8 cellular contexts compared by ENCODE assay signal in the genomic region with DNA sequence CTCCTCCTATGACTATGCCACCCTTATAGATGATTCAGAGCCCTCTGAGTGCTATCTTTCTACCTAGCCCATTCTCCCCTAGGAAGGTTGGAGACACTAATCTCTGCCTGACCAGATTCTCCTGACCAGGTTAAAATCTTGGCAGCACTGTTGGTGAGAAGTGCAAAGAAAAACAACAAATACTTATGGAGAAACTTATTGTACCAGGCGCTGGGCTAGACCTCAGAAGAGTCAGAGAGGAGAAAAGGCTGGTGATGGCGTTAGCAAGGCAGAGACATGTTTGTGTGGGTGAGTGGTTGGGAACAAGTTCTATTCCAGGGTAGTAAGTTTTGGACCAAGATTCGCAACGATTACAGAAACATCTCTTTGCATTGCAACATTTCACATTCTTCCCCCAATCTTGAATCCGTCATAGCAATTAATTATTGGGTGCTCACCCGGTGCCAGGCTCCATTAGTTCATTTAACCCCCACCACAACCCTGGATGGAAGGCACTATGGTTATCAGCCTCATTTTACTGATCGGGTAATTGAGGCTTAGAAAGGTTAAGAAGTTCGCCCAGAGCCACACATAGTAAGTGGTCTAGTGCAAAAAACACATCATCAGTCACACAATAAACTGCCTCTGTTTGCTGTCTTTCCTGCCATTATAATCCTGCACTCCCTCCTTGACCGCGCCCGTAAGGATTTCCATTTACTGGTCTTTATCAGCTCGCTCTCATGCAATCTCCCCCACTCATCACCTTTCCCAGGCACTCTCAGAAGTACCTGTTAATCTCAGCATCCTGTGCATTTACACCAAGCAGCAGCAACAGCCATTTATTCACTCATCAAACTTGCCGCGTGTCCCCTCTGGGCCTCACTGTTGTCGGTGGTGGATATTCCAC. TPM values are rescaled to one million over a fixed set of nuclear protein-coding genes. Genes with fewer than 3 reads are reported as not detected.
DNase-seq lines count a peak whose midpoint lies in the region; TF ChIP-seq lines count a peak whose summit lies in the region.

No MANE protein-coding gene starts in this region.

- H3F3A ChIP-seq in neural cell (ENCODE audit: insufficient read depth, low read length, poor library complexity, severe bottlenecking) = no peaks in the 10 kb centered on the region

- H3K27ac ChIP-seq in KOPT-K1 (ENCODE audit: low read depth, low read length, poor library complexity, severe bottlenecking) = peak overlapping the region; percentile 76
- H3K27ac ChIP-seq in breast epithelium = peak overlapping the region; percentile 84 to 94
- peak overlapping the region; percentile 60 for H3K27ac ChIP-seq in neural cell (ENCODE audit: low read length)

- H3K79me2 ChIP-seq in neural cell (replicated peaks; ENCODE audit: insufficient read depth, low read length) = peaks cover 37% of the 10 kb centered on the region

- H3K4me1 ChIP-seq in BE2C (peaks cover 8% of the 10 kb centered on the region; the same call in 1 of the 2 replicates), breast epithelium (no peaks in the 10 kb centered on the region)

- H3K27me3 ChIP-seq in BE2C (no peaks in the 10 kb centered on the region), breast epithelium (no peaks in the 10 kb centered on the region), neural cell (ENCODE audit: insufficient read depth, low read depth, low read length) (no peaks in the 10 kb centered on the region)

- H3K36me3 ChIP-seq in BE2C (peaks cover 25% of the 10 kb centered on the region), KOPT-K1 (ENCODE audit: insufficient read depth, low read length) (peaks cover 25% of the 10 kb centered on the region), breast epithelium (no peaks in the 10 kb centered on the region), neural cell (ENCODE audit: insufficient read depth, low read length) (no peaks in the 10 kb centered on the region)

- peak overlapping the region; percentile 9 for H3K4me2 ChIP-seq in neural cell (ENCODE audit: low read length)

- peak overlapping the region; percentile 35 for H3K9ac ChIP-seq in neural cell (ENCODE audit: low read length)

- no peak for DNase-seq in BE2C
- DNase-seq in breast epithelium (ENCODE audit: low spot score in 2 of 2) = no peak
- no peak for DNase-seq in NCI-H774 (lab: John Stamatoyannopoulos, UW)
- no peak for DNase-seq in inferior parietal cortex (ENCODE audit: extremely low spot score)
- no peak for DNase-seq in effector CD4-positive, alpha-beta T cell
- DNase-seq in dermis blood vessel endothelial cell = no peak

- TF ChIP-seq CTCF in BE2C (IDR thresholded peaks at IDR 0.05; ENCODE audit: low read depth, low read length) (no peak), breast epithelium (IDR thresholded peaks at IDR 0.05) (no peak), neural cell (IDR thresholded peaks at IDR 0.05; ENCODE audit: poor library complexity, severe bottlenecking) (no peak)

- H2AFZ ChIP-seq in neural cell (ENCODE audit: low read depth, low read length) = peak overlapping the region; percentile 61

- H4K20me1 ChIP-seq in neural cell (ENCODE audit: insufficient read depth) = no peaks in the 10 kb centered on the region

- no peaks in the 10 kb centered on the region for H3K9me2 ChIP-seq in neural cell (ENCODE audit: insufficient read depth, low read length)

- no peak for TF ChIP-seq RAD21 in neural cell (conservative IDR thresholded peaks at IDR 0.05)

- H3K4me3 ChIP-seq in BE2C (ENCODE audit: low read depth, low read length) (peak overlapping the region; percentile 15; the same call in 1 of the 2 replicates), breast epithelium (peak overlapping the region; percentile 83 to 98 (median 89)), neural cell (ENCODE audit: low read length) (peak overlapping the region; percentile 32)

- intact Hi-C loops in breast epithelium (cut with DNase I; ENCODE audit: low total_unique reads) = no loop called here

- no peak for TF ChIP-seq POLR2A in breast epithelium (IDR thresholded peaks at IDR 0.05)

- H3K9me3 ChIP-seq in BE2C (no peaks in the 10 kb centered on the region), KOPT-K1 (ENCODE audit: insufficient read depth, low read length, poor library complexity, severe bottlenecking) (no peaks in the 10 kb centered on the region), breast epithelium (no peaks in the 10 kb centered on the region), neural cell (ENCODE audit: low read length) (no peaks in the 10 kb centered on the region)

- TF ChIP-seq EP300 in neural cell (conservative IDR thresholded peaks at IDR 0.05; ENCODE audit: poor library complexity, severe bottlenecking) = no peak

TF ChIP-seq in neural cell, 6 proteins besides CTCF, POLR2A, EP300 and RAD21:
- no peak for TF ChIP-seq SMC3 (conservative IDR thresholded peaks at IDR 0.05; ENCODE audit: poor library complexity)

RNA-seq across cellular contexts. Expression of a gene that starts 0.7 kb away (rescaled TPM):
- 387 TPM for polyA plus RNA-seq in BE2C (2012; ENCODE audit: insufficient read depth, insufficient read length, low read depth)
- total RNA-seq in breast epithelium (100 to 1,000 TPM; 148 to 398 (median 292) TPM), dermis blood vessel endothelial cell (242 and 265 TPM in 2 replicates)
- 815 and 857 TPM in 2 replicates for polyA plus RNA-seq in neural cell
- 316 and 417 TPM in 2 replicates for polyA minus RNA-seq in neural cell

Comparison
In these comparisons a context has a peak if more than half of its experiments do, and no peak if none do; other contexts are left out.
1. H3K4me3 ChIP-seq: peak in every context shown above with its lines; median percentile 89 in breast epithelium; 32 in neural cell; 15 in BE2C.